Comparison of ENCODE assay signal across 20 cellular contexts in the genomic region with DNA sequence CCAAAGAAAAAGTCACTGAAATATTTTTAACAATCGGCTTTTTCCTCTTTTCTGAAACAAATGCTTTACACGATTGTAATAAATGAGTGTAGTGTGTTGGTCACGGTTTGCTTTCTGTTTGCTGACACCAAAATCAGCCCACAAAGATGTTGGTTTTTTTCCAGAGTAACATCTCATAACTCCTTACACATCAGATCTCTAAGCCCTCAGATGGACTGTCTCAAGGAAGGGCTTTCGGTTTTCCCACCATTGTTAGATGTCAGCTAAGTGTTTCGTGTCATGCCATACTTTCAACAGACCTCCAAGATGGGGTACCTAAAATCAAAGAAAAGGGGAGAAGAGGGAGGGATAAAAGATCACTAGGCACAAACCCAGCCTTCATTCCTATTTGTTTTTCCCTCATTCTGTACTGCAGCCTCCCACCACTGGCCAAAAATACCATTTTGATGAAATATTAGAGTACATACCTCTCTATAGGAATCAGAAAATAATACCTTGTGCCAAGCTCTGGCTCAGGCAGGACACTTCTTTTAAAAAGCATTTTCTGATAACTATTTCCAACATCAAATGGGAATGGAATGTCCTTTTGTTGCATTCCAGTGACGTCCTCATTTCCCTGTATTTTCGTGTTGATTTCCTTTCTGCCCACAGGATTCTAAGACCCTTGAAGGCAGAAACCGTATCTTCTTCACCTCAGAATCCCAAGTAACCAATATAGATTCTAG.
DNase-seq lines count a peak whose midpoint lies in the region; ATAC-seq and TF ChIP-seq lines count a peak whose summit lies in the region.
"Had no signal": no experiment of that assay in that cellular context is flagged by ENCODE, and none has a peak within 500 bp of the region (broad histone marks: within the 10 kb centered on the region; RNA-seq: fewer than 3 reads in every experiment).

No MANE protein-coding gene starts in this region.

- peak overlapping the region; percentile 80 for H3K9ac ChIP-seq in adipocyte (ENCODE audit: low read length)

- H3K27me3 ChIP-seq in BJ (ENCODE audit: control insufficient read depth, insufficient read depth, low read length) = no peaks in the 10 kb centered on the region
- H3K27me3 ChIP-seq in adipocyte (replicated peaks; ENCODE audit: control insufficient read depth, insufficient read depth, low read length) = no peaks in the 10 kb centered on the region
- H3K27me3 ChIP-seq: spleen had no signal

- DNase-seq in BJ (ENCODE audit: low read depth) (peak; percentile 72), adipocyte (ENCODE audit: low read depth) (peak; percentile 72), fibroblast of gingiva (ENCODE audit: low read depth) (peak; percentile 64), omental fat pad (ENCODE audit: low spot score) (no peak), NCI-H1105 treated with DMSO at 0.1 percent for 48 hours (lab: John Stamatoyannopoulos, UW) (no peak), midbrain (lab: John Stamatoyannopoulos, UW) (no peak)
- no peak for DNase-seq in activated naive CD4-positive, alpha-beta T cell (lab: John Stamatoyannopoulos, UW)
- DNase-seq: activated CD8-positive, alpha-beta memory T cell treated with anti-CD3 and anti-CD28 coated beads for 24 hours; Caco-2; effector memory CD4-positive, alpha-beta T cell; GDM1; glutamatergic neuron; MV-4-11; NCI-H2107; NCI-H774; occipital lobe; spleen; stimulated activated naive CD8-positive, alpha-beta T cell treated with anti-CD3 and anti-CD28 coated beads, Interleukin-15, amount 100 ng/mL, for 72 hours; T-helper 1 cell had no signal

- H3K36me3 ChIP-seq in BJ (ENCODE audit: control insufficient read depth, insufficient read depth, low read length) (no peaks in the 10 kb centered on the region), adipocyte (ENCODE audit: control insufficient read depth, insufficient read depth, low read length, severe bottlenecking) (no peaks in the 10 kb centered on the region)
- H3K36me3 ChIP-seq: spleen had no signal

- no peaks in the 10 kb centered on the region for H3K9me3 ChIP-seq in adipocyte (ENCODE audit: control insufficient read depth, low read length)
- H3K9me3 ChIP-seq: Caco-2, spleen had no signal

- H3K4me1 ChIP-seq in adipocyte (ENCODE audit: control insufficient read depth, insufficient read depth, low read length) = peaks cover 76% of the 10 kb centered on the region
- H3K4me1 ChIP-seq: Caco-2, spleen had no signal

- H3K4me3 ChIP-seq in BJ (ENCODE audit: low read depth, low read length) = no peak overlapping the region
- peak overlapping the region; percentile 57 for H3K4me3 ChIP-seq in adipocyte (ENCODE audit: low read length)
- H3K4me3 ChIP-seq: spleen had no signal

- ATAC-seq in omental fat pad (ENCODE audit: low FRiP score) (peak; percentile 49), GM18909 (IDR thresholded peaks at IDR 0.05; ENCODE audit: poor library complexity, unreplicated experiment) (no peak)
- ATAC-seq: stimulated activated naive CD8-positive, alpha-beta T cell treated with anti-CD3 and anti-CD28 coated beads, Interleukin-15, amount 100 ng/mL, for 72 hours had no signal

- POLR2A ChIA-PET in BJ (lab: Charles Lee) = no interaction called here

- no peak for TF ChIP-seq CTCF in BJ (IDR thresholded peaks at IDR 0.05; ENCODE audit: insufficient read depth, low read depth, low read length)
- TF ChIP-seq CTCF in omental fat pad (IDR thresholded peaks at IDR 0.05) = no peak

- CTCF ChIA-PET in BJ (lab: Yijun Ruan, JAX) = interaction anchor here (1.8 kb wide), 1 partner anchor 212 kb away, joined by 6 read pairs; no protein-coding TSS in a partner anchor

Comparison
In these comparisons a context has a peak if more than half of its experiments do, and no peak if none do; other contexts are left out.
1. DNase-seq: peak in BJ (single experiment), adipocyte (single experiment) and fibroblast of gingiva (single experiment); none in omental fat pad (single experiment), NCI-H1105 treated with DMSO at 0.1 percent for 48 hours (single experiment), activated naive CD4-positive, alpha-beta T cell (0 of 4) and midbrain (single experiment).